18 cellular contexts compared by ENCODE assay signal in genomic region chr6:62393608-62394007, GRCh38.
DNase-seq lines count a peak whose midpoint lies in the region; TF ChIP-seq lines count a peak whose summit lies in the region.
"Had no signal": no experiment of that assay in that cellular context is flagged by ENCODE, and none has a peak within 500 bp of the region (broad histone marks: within the 10 kb centered on the region; RNA-seq: fewer than 3 reads in every experiment).

No MANE protein-coding gene starts in this region.

- H3K9ac ChIP-seq in SU-DHL-6 (ENCODE audit: low read length): no peak overlapping the region
- H3K9ac ChIP-seq: GM23248 had no signal

- no peaks in the 10 kb centered on the region for H3K27me3 Mint-ChIP-seq in immature natural killer cell (ENCODE audit: low read depth in 3 of 3)
- H3K27me3 Mint-ChIP-seq: CD4-positive, alpha-beta T cell had no signal

- H3K9me3 ChIP-seq in SU-DHL-6 (ENCODE audit: insufficient read depth, low read length): no peaks in the 10 kb centered on the region

- no peak overlapping the region for H3K4me3 ChIP-seq in SU-DHL-6 (ENCODE audit: insufficient read depth, low read length, poor library complexity, severe bottlenecking)
- H3K4me3 ChIP-seq: GM23248, SK-N-MC had no signal

- H3K4me1 Mint-ChIP-seq in immature natural killer cell: no peaks in the 10 kb centered on the region

- no peaks in the 10 kb centered on the region for H3K79me2 ChIP-seq in SU-DHL-6 (ENCODE audit: insufficient read depth, low read length)

- in situ Hi-C loops in KBM-7 (cut with MboI; ENCODE audit: low pct_unique_long_range_greater_than_20kb, low sequenced_read_pairs): no loop called here

- TF ChIP-seq CTCF in SU-DHL-6 (IDR thresholded peaks at IDR 0.05; ENCODE audit: insufficient read depth, low read length, poor library complexity, severe bottlenecking): no peak

- H3K4me3 Mint-ChIP-seq in immature natural killer cell: no peak overlapping the region
- H3K4me3 Mint-ChIP-seq: CD4-positive, alpha-beta T cell; HFFc6 had no signal

- DNase-seq in ELF-1 (ENCODE audit: low read depth, low spot score): peak; percentile 75
- peak; percentile 24 for DNase-seq in KBM-7
- DNase-seq in iPS-NIHi11 (ENCODE audit: low spot score): peak; percentile 55
- no peak for DNase-seq in NCI-H1417 treated with DMSO at 0.1 percent for 48 hours (lab: John Stamatoyannopoulos, UW)
- DNase-seq in effector CD4-positive, alpha-beta T cell: no peak
- DNase-seq in immature natural killer cell: no peak
- DNase-seq: ACHN; Calu3; CD4-positive, alpha-beta T cell; DMS79 treated with DMSO at 0.1 percent for 48 hours; GDM1; GM23248; HFFc6; MV-4-11; NCI-H1694 treated with DMSO at 0.1 percent for 48 hours; NCI-H2171 had no signal

- H3K36me3 Mint-ChIP-seq in immature natural killer cell: peaks cover 0 to under 1% (median 0%) of the 10 kb centered on the region in 3 donors

- no peaks in the 10 kb centered on the region for H4K20me1 ChIP-seq in SU-DHL-6 (ENCODE audit: low read depth, low read length)

- peaks cover 15 to 54% (median 31%) of the 10 kb centered on the region in 6 donors for H3K9me3 Mint-ChIP-seq in immature natural killer cell

- H3F3A ChIP-seq in SU-DHL-6 (ENCODE audit: insufficient read depth): no peaks in the 10 kb centered on the region

- no peak overlapping the region for H3K27ac Mint-ChIP-seq in immature natural killer cell
- H3K27ac Mint-ChIP-seq: CD4-positive, alpha-beta T cell; HFFc6 had no signal

- no peaks in the 10 kb centered on the region for H3K27me3 ChIP-seq in SU-DHL-6 (ENCODE audit: low read length)

- H3K36me3 ChIP-seq in SU-DHL-6 (ENCODE audit: low read length): no peaks in the 10 kb centered on the region

- H3K27ac ChIP-seq in SU-DHL-6 (ENCODE audit: low read depth, low read length): no peak overlapping the region
- H3K27ac ChIP-seq: GM23248, SK-N-MC had no signal

- H3K9me2 ChIP-seq in SU-DHL-6 (replicated peaks; ENCODE audit: insufficient read depth, low read length): no peaks in the 10 kb centered on the region

- H3K4me2 ChIP-seq in SU-DHL-6 (ENCODE audit: low read depth, low read length, poor library complexity, severe bottlenecking): no peak overlapping the region

- peak overlapping the region; percentile 52 for H2AFZ ChIP-seq in SU-DHL-6 (ENCODE audit: low read depth, low read length, severe bottlenecking)
- H2AFZ ChIP-seq: GM23248 had no signal

Comparison
In these comparisons a context has a peak if more than half of its experiments do, and no peak if none do; other contexts are left out.
1. DNase-seq: peak in ELF-1 (single experiment), KBM-7 (single experiment) and iPS-NIHi11 (single experiment); none in NCI-H1417 treated with DMSO at 0.1 percent for 48 hours (single experiment), effector CD4-positive, alpha-beta T cell (single experiment) and immature natural killer cell (0 of 3).